ENCODE assay signal across 8 cellular contexts in genomic region chr12:95858451-95859343, GRCh38. TPM values are rescaled to one million over a fixed set of nuclear protein-coding genes. Genes with fewer than 3 reads are reported as not detected.
A peak's percentile ranks its signal among the peaks of the same experiment; 100 is the strongest.
DNase-seq lines count a peak whose midpoint lies in the region; ATAC-seq and TF ChIP-seq lines count a peak whose summit lies in the region.

Gene SNRPF (plus strand): TSS chr12:95858952. CDS start chr12:95859074, 122 bp downstream.

- H3K27ac Mint-ChIP-seq in Caco-2 (ENCODE audit: unreplicated experiment), result no peak within 1 kb of the TSS
- H3K27ac Mint-ChIP-seq in effector memory CD8-positive, alpha-beta T cell, result peak within 1 kb of the TSS in 1 of 2 donors; percentile 57

- CTCF ChIA-PET in Caco-2 (lab: Charles Lee), result no interaction called here

- no peak for TF ChIP-seq CTCF in Caco-2 (IDR thresholded peaks at IDR 0.05; ENCODE audit: insufficient read depth in 1 of 2, low read depth in 1 of 2, low read length in 1 of 2, severe bottlenecking in 1 of 2, unreplicated experiment in 1 of 2)

- no peaks in the 10 kb centered on the region; the same call in none of the 2 replicates for H3K36me3 ChIP-seq in Caco-2 (ENCODE audit: control insufficient read depth, insufficient read depth, low read length)

- no peaks in the 10 kb centered on the region for H3K27me3 ChIP-seq in Caco-2 (replicated peaks; ENCODE audit: control insufficient read depth, insufficient read depth, low read length)

- H3K4me1 ChIP-seq in Caco-2, result no peaks in the 10 kb centered on the region

- ATAC-seq in GM21360 (IDR thresholded peaks at IDR 0.05; ENCODE audit: unreplicated experiment), result peak; percentile 100
- peak; percentile 96 for ATAC-seq in effector memory CD8-positive, alpha-beta T cell (replicated peaks)

- H3K27me3 Mint-ChIP-seq in Caco-2 (ENCODE audit: insufficient read depth, unreplicated experiment), result no peaks in the 10 kb centered on the region
- peaks cover 8% of the 10 kb centered on the region in 2 donors for H3K27me3 Mint-ChIP-seq in effector memory CD8-positive, alpha-beta T cell

- peaks cover 12% of the 10 kb centered on the region for H3K4me1 Mint-ChIP-seq in Caco-2 (ENCODE audit: low read depth, unreplicated experiment)
- H3K4me1 Mint-ChIP-seq in effector memory CD8-positive, alpha-beta T cell (ENCODE audit: low read depth in 2 of 2), result peaks cover 9 to 11% of the 10 kb centered on the region in 2 donors

- no TSS peak for BruUV-seq in Caco-2 (replicated peaks; lab: Mats Ljungman, UMichigan)

- peak within 1 kb of the TSS; percentile 80 for H3K4me3 ChIP-seq in Caco-2 (ENCODE audit: low read depth, low read length)

- no peaks in the 10 kb centered on the region for H3K9me3 Mint-ChIP-seq in Caco-2 (ENCODE audit: unreplicated experiment)
- no peaks in the 10 kb centered on the region for H3K9me3 Mint-ChIP-seq in effector memory CD8-positive, alpha-beta T cell

- peak; percentile 97 to 98 for DNase-seq in Caco-2
- peak; percentile 98 for DNase-seq in HT-29 (ENCODE audit: low spot score)
- peak; percentile 80 for DNase-seq in NK-92 treated with Interleukin-12 subunit alpha and Interleukin-12 subunit beta, amount 100 ng/mL, for 24 hours (lab: John Stamatoyannopoulos, UW)
- peak; percentile 97 for DNase-seq in activated CD8-positive, alpha-beta memory T cell treated with anti-CD3 and anti-CD28 coated beads for 24 hours
- peak; percentile 95 to 98 (median 95) for DNase-seq in effector memory CD8-positive, alpha-beta T cell
- peak; percentile 96 to 98 for DNase-seq in lung microvascular endothelial cell (ENCODE audit: low read depth in 2 of 2)
- peak; percentile 85 to 89 (median 87) for DNase-seq in stimulated activated CD4-positive, alpha-beta T cell treated with anti-CD3 and anti-CD28 coated beads, TNF-alpha, amount 100 ng/mL, for 48 hours (ENCODE audit: low read depth in 3 of 3)

- intact Hi-C loops in Caco-2 (cut with micrococcal nuclease; ENCODE audit: unreplicated experiment), result no loop called here

- peaks cover 33% of the 10 kb centered on the region for H3K36me3 Mint-ChIP-seq in Caco-2 (ENCODE audit: insufficient read depth, unreplicated experiment)
- peaks cover 25% of the 10 kb centered on the region for H3K36me3 Mint-ChIP-seq in effector memory CD8-positive, alpha-beta T cell (ENCODE audit: insufficient read depth)

- POLR2A ChIA-PET in Caco-2 (lab: Charles Lee), result no interaction called here

- H3K9me3 ChIP-seq in Caco-2, result no peaks in the 10 kb centered on the region

- no peak within 1 kb of the TSS for H3K4me3 Mint-ChIP-seq in Caco-2 (ENCODE audit: unreplicated experiment)
- no peak within 1 kb of the TSS for H3K4me3 Mint-ChIP-seq in effector memory CD8-positive, alpha-beta T cell

RNA-seq across cellular contexts. Expression of gene SNRPF, which starts in this region (rescaled TPM):
- total RNA-seq in Caco-2 (2022), result 48.0 and 54.2 TPM in 2 replicates
- total RNA-seq in HT-29 (2014; rRNA removed; shearing (Covaris generic)), result 29.0 and 32.0 TPM in 2 replicates
- 13.7 and 19.8 TPM in 2 replicates for total RNA-seq in lung microvascular endothelial cell

Comparison
In these comparisons a context has a peak if more than half of its experiments do, and no peak if none do; other contexts are left out.
1. Peak in every context shown above with its lines: DNase-seq, ATAC-seq and H3K4me3 ChIP-seq.